ENCODE assay signal across 18 cellular contexts in the genomic region with DNA sequence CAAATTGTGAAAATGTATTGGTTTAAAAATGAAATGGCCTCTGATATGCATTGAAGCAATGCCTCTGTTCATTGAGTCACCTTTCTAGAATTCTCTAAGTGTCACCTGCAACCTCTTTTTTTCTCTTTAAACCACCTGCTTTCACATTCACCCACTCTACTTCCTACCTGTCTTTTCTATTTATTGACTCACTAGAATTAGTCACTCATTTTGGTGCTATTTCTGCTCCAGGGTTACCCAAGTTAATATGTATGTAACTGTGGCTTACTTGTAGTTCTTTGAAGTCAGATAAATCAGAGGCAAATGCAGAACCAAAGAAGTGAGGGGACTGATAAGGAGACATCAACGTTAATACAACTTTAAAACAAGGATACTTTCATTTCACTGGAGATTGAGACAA.
"Had no signal": no experiment of that assay in that cellular context is flagged by ENCODE, and none has a peak within 500 bp of the region (broad histone marks: within the 10 kb centered on the region; RNA-seq: fewer than 3 reads in every experiment).

No MANE protein-coding gene starts in this region.

- H3K9me3 Mint-ChIP-seq: activated CD4-positive, alpha-beta T cell treated with anti-CD3 and anti-CD28 coated beads, Interleukin-2, amount 10 ng/mL, durations not matched to agents 7 days and 5 days; activated naive CD8-positive, alpha-beta T cell treated with anti-CD3 and anti-CD28 coated beads, Interleukin-2, amount 10 ng/mL, durations not matched to agents 7 days and 5 days; dendritic cell treated with granulocyte-macrophage colony-stimulating factor and Interleukin-4, amounts not matched to agents 40 ng/mL and 50 ng/mL, for 4 days; T-helper 2 cell treated with Interferon-gamma antibody and Interleukin-4, amounts not matched to agents 5 μg/mL and 100 μg/mL, for 36 hours had no signal

- H3K27ac Mint-ChIP-seq: activated CD4-positive, alpha-beta T cell treated with anti-CD3 and anti-CD28 coated beads, Interleukin-2, amount 10 ng/mL, durations not matched to agents 7 days and 5 days; activated naive CD8-positive, alpha-beta T cell treated with anti-CD3 and anti-CD28 coated beads, Interleukin-2, amount 10 ng/mL, durations not matched to agents 7 days and 5 days; dendritic cell treated with granulocyte-macrophage colony-stimulating factor and Interleukin-4, amounts not matched to agents 40 ng/mL and 50 ng/mL, for 4 days; effector memory CD8-positive, alpha-beta T cell; natural killer cell treated with Interleukin-12 subunit alpha and Interleukin-12 subunit beta and Interleukin-15 and Interleukin-18, amount 100 ng/mL, for 72 hours; T-helper 2 cell treated with Interferon-gamma antibody and Interleukin-4, amounts not matched to agents 5 μg/mL and 100 μg/mL, for 36 hours had no signal

- H3K27me3 ChIP-seq: foreskin keratinocyte, right lobe of liver, transverse colon had no signal

- H3K4me3 Mint-ChIP-seq: activated CD4-positive, alpha-beta T cell treated with anti-CD3 and anti-CD28 coated beads, Interleukin-2, amount 10 ng/mL, durations not matched to agents 7 days and 5 days; activated naive CD8-positive, alpha-beta T cell treated with anti-CD3 and anti-CD28 coated beads, Interleukin-2, amount 10 ng/mL, durations not matched to agents 7 days and 5 days; dendritic cell treated with granulocyte-macrophage colony-stimulating factor and Interleukin-4, amounts not matched to agents 40 ng/mL and 50 ng/mL, for 4 days; effector memory CD8-positive, alpha-beta T cell; natural killer cell treated with Interleukin-12 subunit alpha and Interleukin-12 subunit beta and Interleukin-15 and Interleukin-18, amount 100 ng/mL, for 72 hours; T-helper 2 cell treated with Interferon-gamma antibody and Interleukin-4, amounts not matched to agents 5 μg/mL and 100 μg/mL, for 36 hours had no signal

- H3K27ac ChIP-seq: foreskin keratinocyte, right lobe of liver, transverse colon had no signal

- H3K4me1 Mint-ChIP-seq: activated CD4-positive, alpha-beta T cell treated with anti-CD3 and anti-CD28 coated beads, Interleukin-2, amount 10 ng/mL, durations not matched to agents 7 days and 5 days; activated naive CD8-positive, alpha-beta T cell treated with anti-CD3 and anti-CD28 coated beads, Interleukin-2, amount 10 ng/mL, durations not matched to agents 7 days and 5 days had no signal

- ATAC-seq: effector memory CD8-positive, alpha-beta T cell; foreskin keratinocyte; natural killer cell treated with Interleukin-12 subunit alpha and Interleukin-12 subunit beta and Interleukin-15 and Interleukin-18, amount 100 ng/mL, for 72 hours; stimulated activated naive CD8-positive, alpha-beta T cell treated with anti-CD3 and anti-CD28 coated beads, Interleukin-15, Interleukin-2, amounts not matched to agents 100 U/mL and 50 U/mL, for 24 hours had no signal

- H3K4me2 ChIP-seq: smooth muscle cell had no signal

- H3K27me3 Mint-ChIP-seq: activated CD4-positive, alpha-beta T cell treated with anti-CD3 and anti-CD28 coated beads, Interleukin-2, amount 10 ng/mL, durations not matched to agents 7 days and 5 days; activated naive CD8-positive, alpha-beta T cell treated with anti-CD3 and anti-CD28 coated beads, Interleukin-2, amount 10 ng/mL, durations not matched to agents 7 days and 5 days; dendritic cell treated with granulocyte-macrophage colony-stimulating factor and Interleukin-4, amounts not matched to agents 40 ng/mL and 50 ng/mL, for 4 days; effector memory CD8-positive, alpha-beta T cell; natural killer cell treated with Interleukin-12 subunit alpha and Interleukin-12 subunit beta and Interleukin-15 and Interleukin-18, amount 100 ng/mL, for 72 hours had no signal

- DNase-seq: activated CD4-positive, alpha-beta T cell treated with anti-CD3 and anti-CD28 coated beads, Interleukin-2, amount 10 ng/mL, durations not matched to agents 7 days and 5 days; activated CD4-positive, CD25-positive, alpha-beta regulatory T cell; activated CD8-positive, alpha-beta memory T cell treated with anti-CD3 and anti-CD28 coated beads for 24 hours; activated naive CD4-positive, alpha-beta T cell; activated naive CD8-positive, alpha-beta T cell treated with anti-CD3 and anti-CD28 coated beads, Interleukin-2, amount 10 ng/mL, durations not matched to agents 7 days and 5 days; aorta; cerebellar nuclear complex; effector memory CD8-positive, alpha-beta T cell; foreskin keratinocyte; glutamatergic neuron; nucleus accumbens; right lobe of liver; stimulated activated naive CD8-positive, alpha-beta T cell treated with anti-CD3 and anti-CD28 coated beads, Interleukin-15, Interleukin-2, amounts not matched to agents 100 U/mL and 50 U/mL, for 24 hours; transverse colon had no signal

- H3K4me1 ChIP-seq: foreskin keratinocyte, right lobe of liver, transverse colon had no signal

- H3K9me3 ChIP-seq: right lobe of liver, transverse colon had no signal

- H3K36me3 Mint-ChIP-seq: activated naive CD8-positive, alpha-beta T cell treated with anti-CD3 and anti-CD28 coated beads, Interleukin-2, amount 10 ng/mL, durations not matched to agents 7 days and 5 days; natural killer cell treated with Interleukin-12 subunit alpha and Interleukin-12 subunit beta and Interleukin-15 and Interleukin-18, amount 100 ng/mL, for 72 hours had no signal
